ENCODE assay signal across 19 cellular contexts in the genomic region with DNA sequence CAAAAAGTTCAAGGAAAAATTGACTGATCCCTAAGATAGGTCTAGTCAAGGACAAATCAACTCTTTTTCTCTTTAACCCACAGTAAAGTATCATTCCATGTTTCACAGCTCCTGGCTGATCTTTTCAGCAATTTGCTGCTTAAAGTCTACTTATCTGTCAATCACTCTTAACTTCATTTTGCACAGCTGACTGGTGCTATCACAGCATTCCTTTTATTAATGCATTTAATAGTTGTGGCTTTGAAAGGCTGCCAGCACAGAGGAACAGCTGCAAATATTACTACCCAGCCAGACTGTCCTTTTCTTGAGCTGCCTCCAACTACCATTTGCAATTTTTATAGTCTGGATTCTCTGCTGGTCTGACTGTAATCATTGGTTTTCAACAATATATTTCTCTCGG.
DNase-seq lines count a peak whose midpoint lies in the region; TF ChIP-seq lines count a peak whose summit lies in the region.
"Had no signal": no experiment of that assay in that cellular context is flagged by ENCODE, and none has a peak within 500 bp of the region (broad histone marks: within the 10 kb centered on the region; RNA-seq: fewer than 3 reads in every experiment).

No MANE protein-coding gene starts in this region.

- peaks cover 9% of the 10 kb centered on the region for H3K4me1 Mint-ChIP-seq in HFFc6 (ENCODE audit: low read depth)
- peaks cover 27% of the 10 kb centered on the region for H3K4me1 Mint-ChIP-seq in osteocyte (ENCODE audit: unreplicated experiment)

- H3K4me1 ChIP-seq in fibroblast of lung (ENCODE audit: control insufficient read depth, extremely low read depth, insufficient read depth, low read length) = no peaks in the 10 kb centered on the region

- H3K9me3 ChIP-seq in fibroblast of lung (ENCODE audit: control insufficient read depth, insufficient read depth, low read depth, low read length) = no peaks in the 10 kb centered on the region
- H3K9me3 ChIP-seq: right atrium auricular region had no signal

- H3K9ac ChIP-seq in fibroblast of lung (ENCODE audit: insufficient read depth, low read length) = no peak overlapping the region

- no peak for TF ChIP-seq CTCF in HFFc6 (IDR thresholded peaks at IDR 0.05)
- TF ChIP-seq CTCF in fibroblast of lung (conservative IDR thresholded peaks at IDR 0.05 in 1 of 2, IDR thresholded peaks at IDR 0.05 in 1 of 2; ENCODE audit: low read depth in 1 of 2, low read length in 2 of 2) = no peak
- TF ChIP-seq CTCF in osteocyte (IDR thresholded peaks at IDR 0.05) = no peak
- TF ChIP-seq CTCF in GM10266 (IDR thresholded peaks at IDR 0.05; ENCODE audit: control insufficient read depth, insufficient read depth, low read depth, missing control alignments) = no peak

- no peaks in the 10 kb centered on the region for H3K36me3 ChIP-seq in fibroblast of lung (ENCODE audit: control insufficient read depth, insufficient read depth, low read length)
- H3K36me3 ChIP-seq: right atrium auricular region, WERI-Rb-1 had no signal

- DNase-seq in HFFc6 (peak; percentile 2), NCI-H82 (lab: John Stamatoyannopoulos, UW) (peak; percentile 79), fibroblast of lung (ENCODE audit: low read depth in 2 of 2) (peak; percentile 45 to 68), osteocyte (ENCODE audit: extremely low spot score, unreplicated experiment) (no peak), GM10266 (ENCODE audit: extremely low spot score) (no peak), NCI-H1092 (lab: John Stamatoyannopoulos, UW) (no peak), NAMALWA (ENCODE audit: low spot score) (no peak)
- DNase-seq: activated CD4-positive, alpha-beta T cell treated with anti-CD3 and anti-CD28 coated beads, Interleukin-2, amount 50 U/mL, for 4 hours; activated gamma-delta T cell; activated T-cell treated with anti-CD3 and anti-CD28 coated beads for 4 hours; amniotic stem cell; effector memory CD4-positive, alpha-beta T cell; head of caudate nucleus; NCI-H187 treated with DMSO at 0.1 percent for 48 hours; NCI-H446 treated with DMSO at 0.1 percent for 48 hours; stimulated activated CD8-positive, alpha-beta memory T cell treated with anti-CD3 and anti-CD28 coated beads, Interleukin-4, amount 100 ng/mL, for 48 hours; WERI-Rb-1 had no signal

- no peak overlapping the region for H3K4me3 ChIP-seq in fibroblast of lung (replicated peaks in 1 of 4; ENCODE audit: control extremely low read depth in 1 of 4, insufficient read depth in 1 of 4, low read depth in 3 of 4, low read length in 4 of 4)
- H3K4me3 ChIP-seq: right atrium auricular region had no signal

- H3K9me3 Mint-ChIP-seq in HFFc6 = no peaks in the 10 kb centered on the region
- peaks cover 10% of the 10 kb centered on the region for H3K9me3 Mint-ChIP-seq in osteocyte (ENCODE audit: unreplicated experiment)
- H3K9me3 Mint-ChIP-seq: T-helper 2 cell treated with Interferon-gamma antibody and Interleukin-4, amounts not matched to agents 5 μg/mL and 100 μg/mL, for 36 hours had no signal

- no peaks in the 10 kb centered on the region for H4K20me1 ChIP-seq in fibroblast of lung (ENCODE audit: control insufficient read depth, extremely low read depth, insufficient read depth, low read length)

- H3K27me3 Mint-ChIP-seq in HFFc6 (ENCODE audit: insufficient read depth) (peaks cover 4% of the 10 kb centered on the region), osteocyte (ENCODE audit: unreplicated experiment) (peaks cover 17% of the 10 kb centered on the region)

- H3K4me2 ChIP-seq in fibroblast of lung (ENCODE audit: extremely low read depth, insufficient read depth, low read length) = no peak overlapping the region

- H3K27ac ChIP-seq in fibroblast of lung (ENCODE audit: insufficient read depth, low read length) = no peak overlapping the region
- H3K27ac ChIP-seq: right atrium auricular region, WERI-Rb-1 had no signal

- no peaks in the 10 kb centered on the region for H3K79me2 ChIP-seq in fibroblast of lung (ENCODE audit: control insufficient read depth, insufficient read depth, low read length)

- H3K27ac Mint-ChIP-seq in HFFc6 (no peak overlapping the region), osteocyte (ENCODE audit: unreplicated experiment) (peak overlapping the region; percentile 39)
- H3K27ac Mint-ChIP-seq: T-helper 2 cell treated with Interferon-gamma antibody and Interleukin-4, amounts not matched to agents 5 μg/mL and 100 μg/mL, for 36 hours had no signal

- no peaks in the 10 kb centered on the region for H3K27me3 ChIP-seq in fibroblast of lung (ENCODE audit: control insufficient read depth, insufficient read depth, low read length)
- H3K27me3 ChIP-seq: right atrium auricular region had no signal

- H2AFZ ChIP-seq in fibroblast of lung (ENCODE audit: low read length) = no peak overlapping the region

- no peaks in the 10 kb centered on the region for H3K36me3 Mint-ChIP-seq in HFFc6 (ENCODE audit: low read depth)
- H3K36me3 Mint-ChIP-seq in osteocyte (ENCODE audit: unreplicated experiment) = no peaks in the 10 kb centered on the region

- H3K4me3 Mint-ChIP-seq in HFFc6 (no peak overlapping the region), osteocyte (ENCODE audit: unreplicated experiment) (no peak overlapping the region)
- H3K4me3 Mint-ChIP-seq: T-helper 2 cell treated with Interferon-gamma antibody and Interleukin-4, amounts not matched to agents 5 μg/mL and 100 μg/mL, for 36 hours had no signal

Comparison
In these comparisons a context has a peak if more than half of its experiments do, and no peak if none do; other contexts are left out.
1. DNase-seq: peak in HFFc6 (single experiment), NCI-H82 (single experiment) and fibroblast of lung (2 of 2); none in osteocyte (single experiment), GM10266 (single experiment), NCI-H1092 (single experiment) and NAMALWA (single experiment).